Comparison of ENCODE assay signal across 1 cellular context in genomic region chr14:66496188-66496807, GRCh38.
TF ChIP-seq lines count a peak whose summit lies in the region.

No MANE protein-coding gene starts in this region.

TF ChIP-seq in GM12878, 131 proteins besides CTCF, POLR2A, EP300 and RAD21:
- TF ChIP-seq CBFB (IDR thresholded peaks at IDR 0.05; ENCODE audit: low read depth) (no peak), E2F8 (IDR thresholded peaks at IDR 0.05; ENCODE audit: low read depth, partially characterized antibody) (no peak), MYC (IDR thresholded peaks at IDR 0.05; ENCODE audit: insufficient read depth, insufficient read length, insufficient replicate concordance, low read length, severe bottlenecking) (no peak), BHLHE40 (IDR thresholded peaks at IDR 0.05; ENCODE audit: borderline replicate concordance in 1 of 2, low read depth in 2 of 2, low read length in 1 of 2) (no peak), FOXM1 (IDR thresholded peaks at IDR 0.05; ENCODE audit: low read depth, low read length) (no peak), IKZF1 (conservative IDR thresholded peaks at IDR 0.05) (no peak), USF2 (IDR thresholded peaks at IDR 0.05; ENCODE audit: borderline replicate concordance, low read depth, low read length) (no peak), CEBPZ (IDR thresholded peaks at IDR 0.05; ENCODE audit: low read depth, low read length) (no peak)
